ENCODE assay signal across 11 cellular contexts in the genomic region with DNA sequence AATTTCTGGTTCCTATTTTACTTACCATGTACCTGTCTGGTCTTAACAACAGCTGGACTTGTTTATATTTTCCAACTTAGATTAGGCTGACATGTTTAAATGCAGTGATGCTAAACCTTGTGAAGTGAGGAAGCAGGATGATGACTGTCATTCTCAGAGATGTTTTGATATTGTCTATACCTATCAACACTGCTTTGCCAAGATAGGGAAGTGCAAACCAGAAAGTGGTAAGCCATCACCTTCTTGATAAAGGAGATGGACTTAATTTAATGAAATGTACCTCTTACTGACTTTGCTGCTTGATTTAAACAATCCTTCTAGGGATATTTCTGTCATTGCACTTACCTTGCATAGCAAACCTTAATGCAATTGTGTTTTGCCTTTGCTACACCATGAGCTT. TPM values are rescaled to one million over a fixed set of nuclear protein-coding genes. Genes with fewer than 3 reads are reported as not detected.
DNase-seq lines count a peak whose midpoint lies in the region; TF ChIP-seq lines count a peak whose summit lies in the region.
"Had no signal": no experiment of that assay in that cellular context is flagged by ENCODE, and none has a peak within 500 bp of the region (broad histone marks: within the 10 kb centered on the region; RNA-seq: fewer than 3 reads in every experiment).

No MANE protein-coding gene starts in this region.

- intact Hi-C loops in PC-9 (cut with micrococcal nuclease; ENCODE audit: unreplicated experiment) (loop anchor here (5.0 kb wide), 1 partner anchor 737 kb away; no protein-coding TSS in a partner anchor), cardiac septum (cut with DNase I) (loop anchor here (5.0 to 10.0 kb wide), 3 partner anchors 152 to 458 kb away; a partner anchor contains a TSS)

- H3K27me3 ChIP-seq in PC-9 (ENCODE audit: insufficient read depth, low read depth), result no peaks in the 10 kb centered on the region
- H3K27me3 ChIP-seq in endocrine pancreas (ENCODE audit: control insufficient read depth, insufficient read depth, low read length), result no peaks in the 10 kb centered on the region
- H3K27me3 ChIP-seq: thyroid gland had no signal

- H3K9me2 ChIP-seq in PC-9 (ENCODE audit: insufficient read depth), result no peaks in the 10 kb centered on the region

- H3K9ac ChIP-seq in endocrine pancreas (ENCODE audit: control insufficient read depth, insufficient read depth, low read length), result no peak overlapping the region

- CTCF ChIA-PET in PC-9 (lab: Charles Lee), result no interaction called here

- H4K20me1 ChIP-seq in PC-9 (ENCODE audit: insufficient read depth), result no peaks in the 10 kb centered on the region

- H3K4me2 ChIP-seq in PC-9, result peak overlapping the region; percentile 80

- POLR2A ChIA-PET in PC-9 (lab: Charles Lee; ENCODE audit: unreplicated experiment), result interaction anchor here (0.5 kb wide), 1 partner anchor 11 kb away, joined by 11 read pairs; no protein-coding TSS in a partner anchor

- no peak overlapping the region for H2AFZ ChIP-seq in PC-9

- H3K36me3 ChIP-seq in PC-9 (ENCODE audit: low read depth) (0 out of 2 replicates have a peak, but pooled peaks cover 9% of the 10 kb centered on the region), endocrine pancreas (ENCODE audit: control insufficient read depth, insufficient read depth, low read length) (no peaks in the 10 kb centered on the region)
- H3K36me3 ChIP-seq: thyroid gland had no signal

- peak overlapping the region; percentile 71 for H3K27ac ChIP-seq in PC-9

- H3K4me1 ChIP-seq in PC-9 (replicated peaks; ENCODE audit: insufficient read depth) (peaks cover 27% of the 10 kb centered on the region), endocrine pancreas (ENCODE audit: control insufficient read depth, insufficient read depth, low read length) (peaks cover 10% of the 10 kb centered on the region)

- TF ChIP-seq CTCF in PC-9 (conservative IDR thresholded peaks at IDR 0.05), result no peak

- H3F3A ChIP-seq in PC-9 (ENCODE audit: insufficient read depth, low read depth), result peaks cover 21% of the 10 kb centered on the region; the same call in 1 of the 2 replicates

- H3K9me3 ChIP-seq in PC-9 (ENCODE audit: insufficient read depth, low read depth), result no peaks in the 10 kb centered on the region
- H3K9me3 ChIP-seq in endocrine pancreas (ENCODE audit: control insufficient read depth, low read length), result no peaks in the 10 kb centered on the region
- H3K9me3 ChIP-seq: thyroid gland had no signal

- DNase-seq in NCI-H82 (lab: John Stamatoyannopoulos, UW) (peak; percentile 18), NCI-H82 treated with DMSO at 0.1 percent for 48 hours (lab: John Stamatoyannopoulos, UW; ENCODE audit: unreplicated experiment) (no peak), PC-9 (no peak), skeletal muscle cell (ENCODE audit: low read depth) (no peak), Kasumi-1 (lab: John Stamatoyannopoulos, UW) (no peak), cardiac septum (ENCODE audit: low spot score) (no peak), cerebellar nuclear complex (lab: John Stamatoyannopoulos, UW) (no peak)
- DNase-seq: effector CD4-positive, alpha-beta T cell; posterior cingulate gyrus; thyroid gland had no signal

- no TSS peak for BruUV-seq in PC-9 (replicated peaks; lab: Mats Ljungman, UMichigan)

- peak overlapping the region; percentile 93 for H3K4me3 ChIP-seq in PC-9
- H3K4me3 ChIP-seq in endocrine pancreas (ENCODE audit: control insufficient read depth, insufficient read depth, low read length), result peak overlapping the region; percentile 83
- peak overlapping the region; percentile 90 for H3K4me3 ChIP-seq in skeletal muscle cell (ENCODE audit: low read depth, low read length)

- H3K79me2 ChIP-seq in PC-9 (ENCODE audit: low read depth), result peaks cover 59% of the 10 kb centered on the region

RNA-seq across cellular contexts. Expression of a gene that starts 2.2 kb away (rescaled TPM):
- total RNA-seq in PC-9 (2021) (41.1 and 41.3 TPM in 2 replicates), cardiac septum (19.8 TPM)
